In genomic region chr2:189756311-189756710, GRCh38 we compare ENCODE assay signal across 22 cellular contexts. TPM values are rescaled to one million over a fixed set of nuclear protein-coding genes. Genes with fewer than 3 reads are reported as not detected.
DNase-seq lines count a peak whose midpoint lies in the region; ATAC-seq, FAIRE-seq and TF ChIP-seq lines count a peak whose summit lies in the region.
"Had no signal": no experiment of that assay in that cellular context is flagged by ENCODE, and none has a peak within 500 bp of the region (broad histone marks: within the 10 kb centered on the region; RNA-seq: fewer than 3 reads in every experiment).

No MANE protein-coding gene starts in this region.

- in situ Hi-C loops in HepG2 (cut with HindIII; ENCODE audit: extremely low pct_ligation_motif_present, low pct_unique_long_range_greater_than_20kb), result no loop called here
- in situ Hi-C loops in K562 (cut with MboI), result no loop called here

- H3K9ac ChIP-seq in HepG2 (ENCODE audit: insufficient read depth, low read depth, low read length), result no peak overlapping the region
- H3K9ac ChIP-seq in SK-N-MC (ENCODE audit: insufficient read length), result peak overlapping the region; percentile 21
- H3K9ac ChIP-seq in K562 (ENCODE audit: insufficient read depth in 1 of 2, low read depth in 2 of 2, low read length in 2 of 2), result no peak overlapping the region
- H3K9ac ChIP-seq: BLaER1 had no signal

- no peak for FAIRE-seq in HepG2 (lab: Jason Lieb, UNC)
- FAIRE-seq in K562 (lab: Jason Lieb, UNC), result no peak
- FAIRE-seq: D721Med, G401.6, GM12891, GM19239 had no signal

- H3K4me2 ChIP-seq in HepG2 (ENCODE audit: low read depth, low read length) (no peak overlapping the region), K562 (ENCODE audit: insufficient read depth, low read length) (no peak overlapping the region)
- H3K4me2 ChIP-seq: BLaER1 had no signal

- no peak for TF ChIP-seq CTCF in HepG2 (CRISPR knock-in tag; IDR thresholded peaks at IDR 0.05)
- TF ChIP-seq CTCF in right lobe of liver (IDR thresholded peaks at IDR 0.05), result no peak
- no peak for TF ChIP-seq CTCF in K562 (IDR thresholded peaks at IDR 0.05 in 2 of 3, conservative IDR thresholded peaks at IDR 0.05 in 1 of 3; ENCODE audit: insufficient read depth in 2 of 3, low read depth in 1 of 3, low read length in 3 of 3)
- no peak for TF ChIP-seq CTCF in CD8-positive, alpha-beta T cell (IDR thresholded peaks at IDR 0.05)

- peaks cover 5% of the 10 kb centered on the region for H3K4me1 Mint-ChIP-seq in CD8-positive, alpha-beta T cell (ENCODE audit: low read depth)
- H3K4me1 Mint-ChIP-seq: CD14-positive monocyte had no signal

- H3K36me3 ChIP-seq in HepG2 (replicated peaks in 1 of 2; ENCODE audit: control insufficient read depth in 1 of 2, insufficient read depth in 2 of 2, low read length in 2 of 2) (peaks cover 0 to 4% of the 10 kb centered on the region in 2 experiments; a peak in 1 of 5 replicates), right lobe of liver (peaks cover 0 to 15% (median 0%) of the 10 kb centered on the region in 4 donors), SK-N-MC (ENCODE audit: insufficient read depth, low read length) (peaks cover 33% of the 10 kb centered on the region), K562 (ENCODE audit: control insufficient read depth, insufficient read depth, low read length) (no peaks in the 10 kb centered on the region)
- H3K36me3 ChIP-seq in CD8-positive, alpha-beta T cell (ENCODE audit: insufficient read depth, low read length), result peaks cover 4% of the 10 kb centered on the region

- H3K9me3 ChIP-seq in HepG2 (ENCODE audit: low read length) (no peaks in the 10 kb centered on the region), right lobe of liver (no peaks in the 10 kb centered on the region), SK-N-MC (ENCODE audit: low read depth, low read length) (no peaks in the 10 kb centered on the region), K562 (replicated peaks; ENCODE audit: control insufficient read depth, insufficient read depth, low read depth, low read length) (no peaks in the 10 kb centered on the region)
- H3K9me3 ChIP-seq in CD8-positive, alpha-beta T cell (ENCODE audit: low read length), result no peaks in the 10 kb centered on the region
- H3K9me3 ChIP-seq: BE2C, BLaER1, Caco-2 had no signal

- H2AFZ ChIP-seq in HepG2 (ENCODE audit: low read length) (no peak overlapping the region), K562 (ENCODE audit: low read depth, low read length) (no peak overlapping the region)

- H3K27me3 ChIP-seq in HepG2 (ENCODE audit: control insufficient read depth in 1 of 2, insufficient read depth in 2 of 2, low read length in 2 of 2), result no peaks in the 10 kb centered on the region
- no peaks in the 10 kb centered on the region for H3K27me3 ChIP-seq in right lobe of liver
- H3K27me3 ChIP-seq in K562 (ENCODE audit: control insufficient read depth in 2 of 2, insufficient read depth in 2 of 2, low read length in 2 of 2), result no peaks in the 10 kb centered on the region
- no peaks in the 10 kb centered on the region for H3K27me3 ChIP-seq in CD8-positive, alpha-beta T cell (ENCODE audit: insufficient read depth, low read length)
- H3K27me3 ChIP-seq: BE2C, BLaER1 had no signal

- CTCF ChIA-PET in HepG2 (lab: Yijun Ruan, JAX; ENCODE audit: low intra/inter-chr PET ratio, low total read pairs) (no interaction called here), K562 (lab: Yijun Ruan, JAX; ENCODE audit: low intra/inter-chr PET ratio) (no interaction called here)
- CTCF ChIA-PET in CD8-positive, alpha-beta T cell (lab: Charles Lee), result interaction anchor here (0.8 to 1.0 kb wide), 2 partner anchors 81 to 128 kb away, joined by 3 read pairs; no protein-coding TSS in a partner anchor

- TF ChIP-seq RAD21 in HepG2 (CRISPR knock-in tag; IDR thresholded peaks at IDR 0.05), result no peak
- no peak for TF ChIP-seq RAD21 in K562 (CRISPR knock-in tag; conservative IDR thresholded peaks at IDR 0.05 in 1 of 2, IDR thresholded peaks at IDR 0.05 in 1 of 2)

- no peaks in the 10 kb centered on the region for H3K9me1 ChIP-seq in K562 (ENCODE audit: control insufficient read depth, insufficient read depth, low read length)

- 90% methylated on average over 2 of the region's 2 CpGs for WGBS in HepG2 (ENCODE audit: low lambda C conversion rate)
- 61% methylated on average over 2 of the region's 2 CpGs for WGBS in right lobe of liver (ENCODE audit: insufficient coverage, low coverage, low lambda C conversion rate, missing lambda C conversion rate)
- WGBS in K562 (ENCODE audit: insufficient coverage, low coverage, missing lambda C conversion rate), result 25% methylated on average over 2 of the region's 2 CpGs

- H3K4me1 ChIP-seq in HepG2 (ENCODE audit: insufficient read depth, low read length) (peaks cover 4% of the 10 kb centered on the region; the same call in 1 of the 2 replicates), right lobe of liver (peaks cover 0 to 1% (median 0%) of the 10 kb centered on the region in 4 donors), K562 (replicated peaks in 1 of 2; ENCODE audit: control insufficient read depth in 2 of 2, insufficient read depth in 2 of 2, low read length in 2 of 2) (peaks cover 0 to 2% of the 10 kb centered on the region in 2 experiments; a peak in 2 of 5 replicates)
- H3K4me1 ChIP-seq in CD8-positive, alpha-beta T cell (ENCODE audit: insufficient read depth, low read length), result no peaks in the 10 kb centered on the region
- H3K4me1 ChIP-seq: BE2C had no signal

- POLR2A ChIA-PET in HepG2 (lab: Yijun Ruan, JAX) (no interaction called here), K562 (lab: Yijun Ruan, JAX) (no interaction called here)
- POLR2A ChIA-PET in CD8-positive, alpha-beta T cell (lab: Charles Lee), result no interaction called here

- H3K9me3 Mint-ChIP-seq in CD8-positive, alpha-beta T cell, result no peaks in the 10 kb centered on the region
- H3K9me3 Mint-ChIP-seq: CD14-positive monocyte; CD4-positive, alpha-beta memory T cell; CD4-positive, CD25-positive, alpha-beta regulatory T cell had no signal

- H3K4me3 Mint-ChIP-seq in CD8-positive, alpha-beta T cell, result no peak overlapping the region
- H3K4me3 Mint-ChIP-seq: CD14-positive monocyte; CD4-positive, alpha-beta memory T cell; CD4-positive, CD25-positive, alpha-beta regulatory T cell had no signal

- H3K27ac ChIP-seq in HepG2 (ENCODE audit: extremely low read length, insufficient read depth, low read length), result no peak overlapping the region
- H3K27ac ChIP-seq in right lobe of liver, result no peak overlapping the region
- H3K27ac ChIP-seq in SK-N-MC, result no peak overlapping the region
- no peak overlapping the region for H3K27ac ChIP-seq in K562 (ENCODE audit: extremely low read depth, low read depth, low read length)
- H3K27ac ChIP-seq in CD8-positive, alpha-beta T cell (ENCODE audit: low read depth, low read length), result no peak overlapping the region
- H3K27ac ChIP-seq: 22Rv1, BLaER1 had no signal

- H4K20me1 ChIP-seq in HepG2 (ENCODE audit: insufficient read depth, low read length), result no peaks in the 10 kb centered on the region
- H4K20me1 ChIP-seq in K562 (replicated peaks; ENCODE audit: control insufficient read depth, insufficient read depth, low read length), result no peaks in the 10 kb centered on the region
- H4K20me1 ChIP-seq: BLaER1 had no signal

- H3K79me2 ChIP-seq in HepG2 (ENCODE audit: insufficient read depth, low read length), result peaks cover 4% of the 10 kb centered on the region
- H3K79me2 ChIP-seq in K562 (ENCODE audit: control insufficient read depth, insufficient read depth, low read length), result no peaks in the 10 kb centered on the region; the same call in 2 of the 3 replicates

- TF ChIP-seq POLR2A in HepG2 (IDR thresholded peaks at IDR 0.05; ENCODE audit: insufficient read depth in 1 of 2, low read depth in 2 of 2, low read length in 2 of 2), result no peak
- no peak for TF ChIP-seq POLR2A in right lobe of liver (IDR thresholded peaks at IDR 0.05)
- no peak for TF ChIP-seq POLR2A in K562 (conservative IDR thresholded peaks at IDR 0.05)

- no peak for DNase-seq in HepG2 (ENCODE audit: low spot score)
- no peak for DNase-seq in right lobe of liver
- no peak for DNase-seq in SK-N-MC (ENCODE audit: low read depth, low spot score)
- DNase-seq in K562 (ENCODE audit: extremely low read depth in 1 of 4, low spot score in 3 of 4), result no peak
- DNase-seq in midbrain (lab: John Stamatoyannopoulos, UW), result no peak
- no peak for DNase-seq in CD8-positive, alpha-beta T cell
- DNase-seq: ACHN; BE2C; C1 segment of cervical spinal cord; Caco-2; Calu3; CD4-positive, alpha-beta memory T cell; CD4-positive, CD25-positive, alpha-beta regulatory T cell; DMS79 treated with DMSO at 0.1 percent for 48 hours; GF-D8 had no signal

- ATAC-seq in HepG2 (no peak), right lobe of liver (no peak), K562 (no peak)
- ATAC-seq in CD8-positive, alpha-beta T cell, result no peak

- no peaks in the 10 kb centered on the region for H3K27me3 Mint-ChIP-seq in CD8-positive, alpha-beta T cell (ENCODE audit: low read depth)
- H3K27me3 Mint-ChIP-seq: CD4-positive, alpha-beta memory T cell; CD4-positive, CD25-positive, alpha-beta regulatory T cell had no signal

- BruUV-seq in HepG2 (replicated peaks; lab: Mats Ljungman, UMichigan) (no TSS peak), K562 (replicated peaks; lab: Mats Ljungman, UMichigan) (no TSS peak)

- intact Hi-C loops in HepG2 (cut with micrococcal nuclease; ENCODE audit: unreplicated experiment), result no loop called here
- intact Hi-C loops in right lobe of liver (cut with DNase I), result no loop called here
- intact Hi-C loops in K562 (cut with micrococcal nuclease), result no loop called here
- intact Hi-C loops in CD8-positive, alpha-beta T cell (cut with DNase I, micrococcal nuclease), result loop anchor here in 1 of 2 experiments (5.0 kb wide), 1 partner anchor 94 kb away; the partner anchor contains the start of gene ASNSD1

- H3K4me3 ChIP-seq in HepG2 (replicated peaks in 1 of 3; ENCODE audit: insufficient read depth in 1 of 3, low read depth in 2 of 3, low read length in 3 of 3), result no peak overlapping the region
- H3K4me3 ChIP-seq in right lobe of liver, result no peak overlapping the region
- H3K4me3 ChIP-seq in SK-N-MC, result no peak overlapping the region
- H3K4me3 ChIP-seq in K562, result no peak overlapping the region
- no peak overlapping the region for H3K4me3 ChIP-seq in CD8-positive, alpha-beta T cell (ENCODE audit: low read depth, low read length)
- H3K4me3 ChIP-seq: BLaER1 had no signal

- peaks cover 45% of the 10 kb centered on the region for H3K36me3 Mint-ChIP-seq in CD8-positive, alpha-beta T cell

- no peak overlapping the region for H3K27ac Mint-ChIP-seq in CD8-positive, alpha-beta T cell

- TF ChIP-seq EP300 in HepG2 (IDR thresholded peaks at IDR 0.05; ENCODE audit: low read depth in 2 of 2, low read length in 2 of 2) (no peak), HepG2 (CRISPR knock-in tag; IDR thresholded peaks at IDR 0.05; ENCODE audit: borderline replicate concordance) (no peak), K562 (IDR thresholded peaks at IDR 0.05; ENCODE audit: low read length) (no peak)

RNA-seq across cellular contexts. Expression of gene OSGEPL1, which starts 6.3 kb away (rescaled TPM):
- total RNA-seq in HepG2 (2016; rRNA removed; fragmentation: Illumina TruSeq; extraction: Trizol), result 10.2 and 11.1 TPM in 2 replicates
- 2.1 and 3.3 TPM in 2 replicates for total RNA-seq in HepG2 (2016; cell fraction: cytosol; rRNA removed; fragmentation: Illumina TruSeq; extraction: Trizol; ENCODE audit: low read depth)
- total RNA-seq in HepG2 (2016; cell fraction: insoluble cytoplasmic fraction; rRNA removed; fragmentation: Illumina TruSeq; extraction: Trizol), result 9.7 TPM in 2 replicates
- 4.5 and 5.0 TPM in 2 replicates for total RNA-seq in HepG2 (2016; cell fraction: membrane; rRNA removed; fragmentation: Illumina TruSeq; extraction: Trizol)
- 13.2 and 13.4 TPM in 2 replicates for total RNA-seq in HepG2 (2016; cell fraction: nucleus; rRNA removed; fragmentation: Illumina TruSeq; extraction: Trizol)
- polyA plus RNA-seq in HepG2 (2011; rRNA removed), result 9.2 and 10.8 TPM in 2 replicates
- polyA plus RNA-seq in HepG2 (2011; cell fraction: cytosol; rRNA removed), result 3.0 and 4.8 TPM in 2 replicates
- polyA plus RNA-seq in HepG2 (2011; cell fraction: nucleus; rRNA removed), result 8.5 and 9.2 TPM in 2 replicates
- polyA plus RNA-seq in HepG2 (2012), result 6.6 and 9.1 TPM in 2 replicates
- polyA plus RNA-seq in HepG2 (2016; cell fraction: cytosol; fragmentation: Illumina TruSeq; extraction: Trizol; ENCODE audit: low read depth), result 0.95 and 1.2 TPM in 2 replicates
- polyA plus RNA-seq in HepG2 (2016; cell fraction: insoluble cytoplasmic fraction; fragmentation: Illumina TruSeq; extraction: Trizol; ENCODE audit: low read depth), result 6.3 and 7.1 TPM in 2 replicates
- 1.4 and 2.4 TPM in 2 replicates for polyA plus RNA-seq in HepG2 (2016; cell fraction: membrane; fragmentation: Illumina TruSeq; extraction: Trizol; ENCODE audit: low read depth)
- 10.9 and 12.4 TPM in 2 replicates for polyA plus RNA-seq in HepG2 (2016; cell fraction: nucleus; fragmentation: Illumina TruSeq; extraction: Trizol; ENCODE audit: insufficient read depth, low read depth)
- 5.9 and 6.3 TPM in 2 replicates for polyA minus RNA-seq in HepG2 (2011; rRNA and poly(A)+ RNA removed; ENCODE audit: low replicate concordance)
- polyA minus RNA-seq in HepG2 (2011; cell fraction: cytosol; rRNA and poly(A)+ RNA removed), result 3.8 TPM in 2 replicates
- polyA minus RNA-seq in HepG2 (2011; cell fraction: nucleus; rRNA and poly(A)+ RNA removed), result 32.2 and 36.7 TPM in 2 replicates
- total RNA-seq in right lobe of liver, result 1 to 10 TPM; 2.6 to 6.1 (median 4.3) TPM
- total RNA-seq in K562 (2011; cell fraction: chromatin; rRNA removed; ENCODE audit: low replicate concordance), result 6.3 and 13.1 TPM in 2 replicates
- total RNA-seq in K562 (2011; cell fraction: nucleolus; rRNA removed), result 6.0 and 6.7 TPM in 2 replicates
- 6.5 and 8.3 TPM in 2 replicates for total RNA-seq in K562 (2011; cell fraction: nucleoplasm; rRNA removed)
- 3.6 and 3.7 TPM in 2 replicates for total RNA-seq in K562 (2014; rRNA removed)
- 6.0 and 6.5 TPM in 2 replicates for total RNA-seq in K562 (2014; rRNA removed; fragmentation: Illumina TruSeq; extraction: Trizol)
- total RNA-seq in K562 (2015; rRNA removed; fragmentation: Illumina TruSeq; extraction: Trizol), result 5.3 and 6.5 TPM in 2 replicates
- 2.5 and 3.7 TPM in 2 replicates for total RNA-seq in K562 (2021)
- polyA plus RNA-seq in K562 (2011; rRNA removed), result 10.4 and 10.8 TPM in 2 replicates
- polyA plus RNA-seq in K562 (2011; cell fraction: cytosol; rRNA removed), result 1.6 and 3.5 TPM in 2 replicates
- 8.3 and 13.3 TPM in 2 replicates for polyA plus RNA-seq in K562 (2011; cell fraction: nucleus; rRNA removed)
- polyA plus RNA-seq in K562 (2012), result 3.6 and 4.7 TPM in 2 replicates
- polyA plus RNA-seq in K562 (2014; fragmentation: Illumina TruSeq; extraction: Trizol), result 5.0 and 5.2 TPM in 2 replicates
- polyA plus RNA-seq in K562 (2014; fragmentation: Nextera tagmentation; extraction: Ambion mirVana), result 1 to 10 TPM; 8.9 to 9.3 TPM
- 5.1 and 6.0 TPM in 2 replicates for polyA plus RNA-seq in K562 (2014; rRNA removed)
- 5.7 and 7.6 TPM in 2 replicates for polyA minus RNA-seq in K562 (2011; rRNA and poly(A)+ RNA removed)
- polyA minus RNA-seq in K562 (2011; cell fraction: cytosol; rRNA and poly(A)+ RNA removed), result 2.2 and 3.4 TPM in 2 replicates
- polyA minus RNA-seq in K562 (2011; cell fraction: nucleus; rRNA and poly(A)+ RNA removed), result 7.5 and 14.2 TPM in 2 replicates
- total RNA-seq in CD8-positive, alpha-beta T cell, result 1 to 10 TPM; 3.6 to 3.9 TPM

RNA-seq across cellular contexts. Expression of gene ORMDL1, which starts 27.8 kb away (rescaled TPM):
- total RNA-seq in HepG2 (2016; rRNA removed; fragmentation: Illumina TruSeq; extraction: Trizol) (29.5 and 67.5 TPM in 2 replicates), right lobe of liver (10 to 100 TPM; 19.1 to 46.1 (median 28.7) TPM), K562 (2014; rRNA removed) (28.9 and 35.1 TPM in 2 replicates), K562 (2014; rRNA removed; fragmentation: Illumina TruSeq; extraction: Trizol) (48.9 and 54.1 TPM in 2 replicates), K562 (2015; rRNA removed; fragmentation: Illumina TruSeq; extraction: Trizol) (44.3 and 50.6 TPM in 2 replicates), K562 (2021) (33.8 and 35.3 TPM in 2 replicates)
- 40.7 and 41.5 TPM in 2 replicates for total RNA-seq in HepG2 (2016; cell fraction: cytosol; rRNA removed; fragmentation: Illumina TruSeq; extraction: Trizol; ENCODE audit: low read depth)
- 31.6 and 68.1 TPM in 2 replicates for total RNA-seq in HepG2 (2016; cell fraction: insoluble cytoplasmic fraction; rRNA removed; fragmentation: Illumina TruSeq; extraction: Trizol)
- total RNA-seq in HepG2 (2016; cell fraction: membrane; rRNA removed; fragmentation: Illumina TruSeq; extraction: Trizol), result 60.2 and 61.9 TPM in 2 replicates
- total RNA-seq in HepG2 (2016; cell fraction: nucleus; rRNA removed; fragmentation: Illumina TruSeq; extraction: Trizol), result 109 and 139 TPM in 2 replicates
- polyA plus RNA-seq in HepG2 (2011; rRNA removed) (160 and 166 TPM in 2 replicates), K562 (2011; rRNA removed) (59.1 and 74.2 TPM in 2 replicates), K562 (2014; fragmentation: Illumina TruSeq; extraction: Trizol) (41.4 and 47.2 TPM in 2 replicates), K562 (2014; fragmentation: Nextera tagmentation; extraction: Ambion mirVana) (10 to 100 TPM; 50.0 to 57.5 TPM), K562 (2014; rRNA removed) (62.9 and 69.0 TPM in 2 replicates)
- 21.7 and 32.9 TPM in 2 replicates for polyA plus RNA-seq in HepG2 (2011; cell fraction: cytosol; rRNA removed)
- polyA plus RNA-seq in HepG2 (2011; cell fraction: nucleus; rRNA removed), result 486 and 524 TPM in 2 replicates
- polyA plus RNA-seq in HepG2 (2012), result 100.0 and 116 TPM in 2 replicates
- 60.0 and 71.8 TPM in 2 replicates for polyA plus RNA-seq in HepG2 (2016; cell fraction: cytosol; fragmentation: Illumina TruSeq; extraction: Trizol; ENCODE audit: low read depth)
- polyA plus RNA-seq in HepG2 (2016; cell fraction: insoluble cytoplasmic fraction; fragmentation: Illumina TruSeq; extraction: Trizol; ENCODE audit: low read depth), result 34.8 and 36.0 TPM in 2 replicates
- polyA plus RNA-seq in HepG2 (2016; cell fraction: membrane; fragmentation: Illumina TruSeq; extraction: Trizol; ENCODE audit: low read depth), result 64.9 and 65.2 TPM in 2 replicates
- polyA plus RNA-seq in HepG2 (2016; cell fraction: nucleus; fragmentation: Illumina TruSeq; extraction: Trizol; ENCODE audit: insufficient read depth, low read depth), result 350 and 353 TPM in 2 replicates
- polyA minus RNA-seq in HepG2 (2011; rRNA and poly(A)+ RNA removed; ENCODE audit: low replicate concordance), result 22.0 and 25.4 TPM in 2 replicates
- polyA minus RNA-seq in HepG2 (2011; cell fraction: cytosol; rRNA and poly(A)+ RNA removed), result 12.3 and 13.9 TPM in 2 replicates
- 143 and 163 TPM in 2 replicates for polyA minus RNA-seq in HepG2 (2011; cell fraction: nucleus; rRNA and poly(A)+ RNA removed)
- total RNA-seq in K562 (2011; cell fraction: chromatin; rRNA removed; ENCODE audit: low replicate concordance), result 35.1 and 80.6 TPM in 2 replicates
- total RNA-seq in K562 (2011; cell fraction: nucleolus; rRNA removed), result 19.5 and 23.3 TPM in 2 replicates
- 43.8 and 59.6 TPM in 2 replicates for total RNA-seq in K562 (2011; cell fraction: nucleoplasm; rRNA removed)
- 15.6 and 28.6 TPM in 2 replicates for polyA plus RNA-seq in K562 (2011; cell fraction: cytosol; rRNA removed)
- polyA plus RNA-seq in K562 (2011; cell fraction: nucleus; rRNA removed), result 74.3 and 102 TPM in 2 replicates
- polyA plus RNA-seq in K562 (2012), result 31.6 and 46.2 TPM in 2 replicates
- polyA minus RNA-seq in K562 (2011; rRNA and poly(A)+ RNA removed), result 27.6 and 33.7 TPM in 2 replicates
- polyA minus RNA-seq in K562 (2011; cell fraction: cytosol; rRNA and poly(A)+ RNA removed), result 7.7 and 8.8 TPM in 2 replicates
- 18.7 and 29.1 TPM in 2 replicates for polyA minus RNA-seq in K562 (2011; cell fraction: nucleus; rRNA and poly(A)+ RNA removed)
- 100 to 1,000 TPM; 105 to 107 TPM for total RNA-seq in CD8-positive, alpha-beta T cell

RNA-seq across cellular contexts. Expression of gene PMS1, which starts 27.9 kb away (rescaled TPM):
- total RNA-seq in HepG2 (2016; rRNA removed; fragmentation: Illumina TruSeq; extraction: Trizol) (39.0 and 39.9 TPM in 2 replicates), right lobe of liver (1 to 10 TPM; 8.1 to 9.5 (median 8.4) TPM), K562 (2014; rRNA removed) (17.6 TPM in 2 replicates), K562 (2014; rRNA removed; fragmentation: Illumina TruSeq; extraction: Trizol) (28.1 and 28.2 TPM in 2 replicates), K562 (2015; rRNA removed; fragmentation: Illumina TruSeq; extraction: Trizol) (26.6 and 29.8 TPM in 2 replicates), K562 (2021) (24.7 and 31.5 TPM in 2 replicates)
- total RNA-seq in HepG2 (2016; cell fraction: cytosol; rRNA removed; fragmentation: Illumina TruSeq; extraction: Trizol; ENCODE audit: low read depth), result 167 and 185 TPM in 2 replicates
- total RNA-seq in HepG2 (2016; cell fraction: insoluble cytoplasmic fraction; rRNA removed; fragmentation: Illumina TruSeq; extraction: Trizol), result 35.8 and 38.9 TPM in 2 replicates
- 49.6 and 57.4 TPM in 2 replicates for total RNA-seq in HepG2 (2016; cell fraction: membrane; rRNA removed; fragmentation: Illumina TruSeq; extraction: Trizol)
- total RNA-seq in HepG2 (2016; cell fraction: nucleus; rRNA removed; fragmentation: Illumina TruSeq; extraction: Trizol), result 58.7 and 64.6 TPM in 2 replicates
- polyA plus RNA-seq in HepG2 (2011; rRNA removed) (14.5 and 14.6 TPM in 2 replicates), K562 (2011; rRNA removed) (20.0 and 24.2 TPM in 2 replicates), K562 (2014; fragmentation: Illumina TruSeq; extraction: Trizol) (18.6 and 26.2 TPM in 2 replicates), K562 (2014; fragmentation: Nextera tagmentation; extraction: Ambion mirVana) (10 to 100 TPM; 14.5 to 19.9 TPM), K562 (2014; rRNA removed) (20.3 and 24.7 TPM in 2 replicates)
- polyA plus RNA-seq in HepG2 (2011; cell fraction: cytosol; rRNA removed), result 4.2 and 5.7 TPM in 2 replicates
- 19.2 and 22.7 TPM in 2 replicates for polyA plus RNA-seq in HepG2 (2011; cell fraction: nucleus; rRNA removed)
- polyA plus RNA-seq in HepG2 (2012), result 17.7 and 19.4 TPM in 2 replicates
- polyA plus RNA-seq in HepG2 (2016; cell fraction: cytosol; fragmentation: Illumina TruSeq; extraction: Trizol; ENCODE audit: low read depth), result 3.0 and 3.6 TPM in 2 replicates
- 32.8 TPM in 2 replicates for polyA plus RNA-seq in HepG2 (2016; cell fraction: insoluble cytoplasmic fraction; fragmentation: Illumina TruSeq; extraction: Trizol; ENCODE audit: low read depth)
- polyA plus RNA-seq in HepG2 (2016; cell fraction: membrane; fragmentation: Illumina TruSeq; extraction: Trizol; ENCODE audit: low read depth), result 5.3 and 6.9 TPM in 2 replicates
- 83.1 and 93.6 TPM in 2 replicates for polyA plus RNA-seq in HepG2 (2016; cell fraction: nucleus; fragmentation: Illumina TruSeq; extraction: Trizol; ENCODE audit: insufficient read depth, low read depth)
- polyA minus RNA-seq in HepG2 (2011; rRNA and poly(A)+ RNA removed; ENCODE audit: low replicate concordance), result 6.9 and 18.9 TPM in 2 replicates
- 12.6 and 23.0 TPM in 2 replicates for polyA minus RNA-seq in HepG2 (2011; cell fraction: cytosol; rRNA and poly(A)+ RNA removed)
- 73.4 and 77.6 TPM in 2 replicates for polyA minus RNA-seq in HepG2 (2011; cell fraction: nucleus; rRNA and poly(A)+ RNA removed)
- 23.9 and 58.8 TPM in 2 replicates for total RNA-seq in K562 (2011; cell fraction: chromatin; rRNA removed; ENCODE audit: low replicate concordance)
- total RNA-seq in K562 (2011; cell fraction: nucleolus; rRNA removed), result 13.7 and 15.5 TPM in 2 replicates
- 22.4 and 33.4 TPM in 2 replicates for total RNA-seq in K562 (2011; cell fraction: nucleoplasm; rRNA removed)
- polyA plus RNA-seq in K562 (2011; cell fraction: cytosol; rRNA removed), result 5.9 and 6.8 TPM in 2 replicates
- polyA plus RNA-seq in K562 (2011; cell fraction: nucleus; rRNA removed), result 17.3 and 18.1 TPM in 2 replicates
- polyA plus RNA-seq in K562 (2012), result 13.5 and 14.3 TPM in 2 replicates
- 28.2 and 31.3 TPM in 2 replicates for polyA minus RNA-seq in K562 (2011; rRNA and poly(A)+ RNA removed)
- 13.8 and 19.7 TPM in 2 replicates for polyA minus RNA-seq in K562 (2011; cell fraction: cytosol; rRNA and poly(A)+ RNA removed)
- polyA minus RNA-seq in K562 (2011; cell fraction: nucleus; rRNA and poly(A)+ RNA removed), result 26.5 and 41.3 TPM in 2 replicates
- 10 to 100 TPM; 12.2 to 15.1 TPM for total RNA-seq in CD8-positive, alpha-beta T cell

Comparison
In these comparisons a context has a peak if more than half of its experiments do, and no peak if none do; other contexts are left out.
1. Of the 241 proteins assayed by ChIP-seq in both HepG2 and K562: peak only in HepG2: none; only in K562: MAFG; in both: MAFF and MAFK; in neither: 238.